Comparison of ENCODE assay signal across 8 cellular contexts in genomic region chr11:69638941-69639681, GRCh38. TPM values are rescaled to one million over a fixed set of nuclear protein-coding genes. Genes with fewer than 3 reads are reported as not detected.
A peak's percentile ranks its signal among the peaks of the same experiment; 100 is the strongest.
DNase-seq lines count a peak whose midpoint lies in the region; ATAC-seq, FAIRE-seq and TF ChIP-seq lines count a peak whose summit lies in the region.

No MANE protein-coding gene starts in this region.

- no peak overlapping the region for H3K27ac Mint-ChIP-seq in activated naive CD8-positive, alpha-beta T cell treated with anti-CD3 and anti-CD28 coated beads for 36 hours

- peak; percentile 82 for FAIRE-seq in GM12892 (lab: Jason Lieb, UNC)

- DNase-seq in AG08396 (ENCODE audit: low spot score) (peak; percentile 96), GM12892 (ENCODE audit: insufficient read length) (no peak), NCI-H226 (peak; percentile 96), Right ventricle myocardium inferior (ENCODE audit: missing footprints) (peak; percentile 91), non-pigmented ciliary epithelial cell (ENCODE audit: low read depth) (peak; percentile 88)
- DNase-seq in activated naive CD8-positive, alpha-beta T cell treated with anti-CD3 and anti-CD28 coated beads for 36 hours = peak; percentile 36

- no peaks in the 10 kb centered on the region for H3K9me3 Mint-ChIP-seq in activated naive CD8-positive, alpha-beta T cell treated with anti-CD3 and anti-CD28 coated beads for 36 hours

- ATAC-seq in Right ventricle myocardium inferior = peak; percentile 62
- no peak for ATAC-seq in GM21447 (IDR thresholded peaks at IDR 0.05; ENCODE audit: unreplicated experiment)
- ATAC-seq in HG03196 (IDR thresholded peaks at IDR 0.05; ENCODE audit: unreplicated experiment) = no peak

- intact Hi-C loops in Right ventricle myocardium inferior (cut with DNase I) = loop anchor here (2.0 kb wide), 1 partner anchor 142 kb away; no protein-coding TSS in a partner anchor

- TF ChIP-seq POLR2A in GM12892 (IDR thresholded peaks at IDR 0.05; ENCODE audit: low read depth, low read length) = no peak

- no peak overlapping the region for H3K4me3 Mint-ChIP-seq in activated naive CD8-positive, alpha-beta T cell treated with anti-CD3 and anti-CD28 coated beads for 36 hours

- peaks cover 11% of the 10 kb centered on the region for H3K4me1 Mint-ChIP-seq in activated naive CD8-positive, alpha-beta T cell treated with anti-CD3 and anti-CD28 coated beads for 36 hours

- H3K27me3 Mint-ChIP-seq in activated naive CD8-positive, alpha-beta T cell treated with anti-CD3 and anti-CD28 coated beads for 36 hours = peaks cover 69% of the 10 kb centered on the region

- H3K36me3 Mint-ChIP-seq in activated naive CD8-positive, alpha-beta T cell treated with anti-CD3 and anti-CD28 coated beads for 36 hours = no peaks in the 10 kb centered on the region

RNA-seq across cellular contexts. Expression of gene CCND1, which starts 1.8 kb away (rescaled TPM):
- 1.5 TPM for polyA plus RNA-seq in GM12892 (2012; ENCODE audit: missing spikeins)
- 1 to 10 TPM; 2.4 to 3.2 TPM for total RNA-seq in activated naive CD8-positive, alpha-beta T cell treated with anti-CD3 and anti-CD28 coated beads for 36 hours
- total RNA-seq in Right ventricle myocardium inferior = 145 TPM

RNA-seq across cellular contexts. Expression of gene LTO1, which starts 36.0 kb away (rescaled TPM):
- polyA plus RNA-seq in GM12892 (2012; ENCODE audit: missing spikeins) = 9.1 TPM
- 10 to 100 TPM; 18.7 to 21.8 TPM for total RNA-seq in activated naive CD8-positive, alpha-beta T cell treated with anti-CD3 and anti-CD28 coated beads for 36 hours
- 9.2 TPM for total RNA-seq in Right ventricle myocardium inferior

Comparison
In these comparisons a context has a peak if more than half of its experiments do, and no peak if none do; other contexts are left out.
1. RNA of gene CCND1, which starts 1.8 kb away (total RNA-seq): 145 TPM in Right ventricle myocardium inferior (single experiment); 2.4 to 3.2 TPM in activated naive CD8-positive, alpha-beta T cell treated with anti-CD3 and anti-CD28 coated beads for 36 hours; every median in the first group is over 10 times any median in the second.